Comparison of ENCODE assay signal across 33 cellular contexts in the genomic region with DNA sequence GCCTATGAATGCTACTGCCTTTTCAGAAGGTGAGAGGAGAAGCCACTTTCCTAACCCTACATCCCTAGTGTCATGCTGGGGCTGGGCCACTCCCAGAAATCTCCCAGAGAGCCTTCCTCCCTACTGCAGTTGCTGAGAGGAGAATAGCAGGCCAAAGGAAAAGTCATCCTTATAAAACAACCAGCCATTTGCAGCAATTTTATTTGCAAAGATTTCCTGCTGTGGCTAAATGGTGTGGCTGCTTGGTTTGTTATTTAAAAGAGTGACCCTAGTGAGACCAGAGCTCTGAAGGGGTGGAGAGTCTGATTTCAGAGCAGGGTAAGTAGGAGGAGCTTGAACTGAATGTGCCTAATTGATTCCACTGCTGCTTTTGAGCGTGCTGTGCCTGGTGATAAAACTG.
A peak's percentile ranks its signal among the peaks of the same experiment; 100 is the strongest.
DNase-seq lines count a peak whose midpoint lies in the region; ATAC-seq and FAIRE-seq lines count a peak whose summit lies in the region.
"Had no signal": no experiment of that assay in that cellular context is flagged by ENCODE, and none has a peak within 500 bp of the region (broad histone marks: within the 10 kb centered on the region; RNA-seq: fewer than 3 reads in every experiment).

No MANE protein-coding gene starts in this region.

- DNase-seq in NCI-H2107 treated with DMSO at 0.1 percent for 48 hours (lab: John Stamatoyannopoulos, UW; ENCODE audit: unreplicated experiment), result peak; percentile 5
- DNase-seq in NCI-H2107 (lab: John Stamatoyannopoulos, UW), result no peak
- DNase-seq in NCI-H69 (lab: John Stamatoyannopoulos, UW), result peak; percentile 90
- peak; percentile 76 for DNase-seq in iPS DF 6.9 (ENCODE audit: low read depth, low spot score)
- no peak for DNase-seq in urothelium cell line (ENCODE audit: low spot score)
- no peak for DNase-seq in activated naive CD4-positive, alpha-beta T cell treated with anti-CD3 and anti-CD28 coated beads, Interleukin-2, amount 50 U/mL, for 16 hours
- no peak for DNase-seq in activated effector memory CD4-positive, alpha-beta T cell treated with anti-CD3 and anti-CD28 coated beads, Interleukin-2, amount 50 U/mL, for 16 hours
- DNase-seq: 8988T; activated CD4-positive, alpha-beta T cell treated with anti-CD3 and anti-CD28 coated beads for 4 hours; activated CD8-positive, alpha-beta memory T cell treated with anti-CD3 and anti-CD28 coated beads for 24 hours; activated effector memory CD4-positive, alpha-beta T cell treated with Interleukin-2 at 50 U/mL for 16 hours; activated naive CD8-positive, alpha-beta T cell treated with anti-CD3 and anti-CD28 coated beads, Interleukin-2, amount 10 ng/mL, durations not matched to agents 7 days and 5 days; dermis blood vessel endothelial cell; gastrocnemius medialis; Karpas-422; lower lobe of right lung; MV-4-11; NCI-H187 treated with DMSO at 0.1 percent for 48 hours; NCI-H446 treated with DMSO at 0.1 percent for 48 hours; nephron progenitor cell; NK-92 treated with Interleukin-12 subunit alpha and Interleukin-12 subunit beta, amount 100 ng/mL, for 24 hours; SHP77; stimulated activated CD4-positive, alpha-beta T cell treated with anti-CD3 and anti-CD28 coated beads, Interleukin-1b, Interleukin-23, amount 100 ng/mL, for 48 hours; stimulated activated CD8-positive, alpha-beta memory T cell treated with anti-CD3 and anti-CD28 coated beads, Interleukin-4, amount 100 ng/mL, for 48 hours; stimulated activated naive CD8-positive, alpha-beta T cell treated with anti-CD3 and anti-CD28 coated beads, Interleukin-15, amount 100 ng/mL, for 72 hours; thyroid gland had no signal

- peaks cover 13% of the 10 kb centered on the region for H3K4me1 ChIP-seq in iPS DF 6.9 (ENCODE audit: control insufficient read depth, insufficient read depth, low read length)
- H3K4me1 ChIP-seq: gastrocnemius medialis, lower lobe of right lung, parathyroid adenoma, right atrium auricular region, thyroid gland had no signal

- peak; percentile 79 for FAIRE-seq in urothelium cell line (lab: Jason Lieb, UNC)
- FAIRE-seq: D721Med, HTR-8/SVneo had no signal

- ATAC-seq in GM19351 (IDR thresholded peaks at IDR 0.05; ENCODE audit: unreplicated experiment), result no peak
- ATAC-seq: gastrocnemius medialis; lower lobe of right lung; stimulated activated naive CD8-positive, alpha-beta T cell treated with anti-CD3 and anti-CD28 coated beads, Interleukin-15, amount 100 ng/mL, for 72 hours had no signal

- no peaks in the 10 kb centered on the region for H3K9me3 ChIP-seq in iPS DF 6.9 (ENCODE audit: control insufficient read depth, insufficient read depth, low read length)
- H3K9me3 ChIP-seq: gastrocnemius medialis, lower lobe of right lung, right atrium auricular region, thyroid gland had no signal

- no peak overlapping the region for H3K4me3 ChIP-seq in iPS DF 6.9 (ENCODE audit: low read length)
- H3K4me3 ChIP-seq: gastrocnemius medialis, hepatocyte, lower lobe of right lung, right atrium auricular region, smooth muscle cell, thyroid gland had no signal

- H3K36me3 ChIP-seq in iPS DF 6.9 (ENCODE audit: control insufficient read depth, insufficient read depth, low read length), result no peaks in the 10 kb centered on the region
- H3K36me3 ChIP-seq: gastrocnemius medialis, lower lobe of right lung, right atrium auricular region, thyroid gland had no signal

- peaks cover 6% of the 10 kb centered on the region for H3K27me3 ChIP-seq in iPS DF 6.9 (ENCODE audit: control insufficient read depth, insufficient read depth, low read length)
- H3K27me3 ChIP-seq: gastrocnemius medialis, right atrium auricular region, thyroid gland had no signal

- H3K27ac ChIP-seq in iPS DF 6.9 (ENCODE audit: low read length), result no peak overlapping the region
- H3K27ac ChIP-seq: gastrocnemius medialis, hepatocyte, lower lobe of right lung, parathyroid adenoma, right atrium auricular region, thyroid gland had no signal

- no CpG with 5 or more reads among the region's 1 CpG for WGBS in iPS DF 6.9 (ENCODE audit: insufficient coverage, insufficient read length)

Comparison
In these comparisons a context has a peak if more than half of its experiments do, and no peak if none do; other contexts are left out.
1. DNase-seq: peak in NCI-H2107 treated with DMSO at 0.1 percent for 48 hours (single experiment), NCI-H69 (single experiment) and iPS DF 6.9 (single experiment); none in NCI-H2107 (single experiment), urothelium cell line (single experiment), activated naive CD4-positive, alpha-beta T cell treated with anti-CD3 and anti-CD28 coated beads, Interleukin-2, amount 50 U/mL, for 16 hours (single experiment) and activated effector memory CD4-positive, alpha-beta T cell treated with anti-CD3 and anti-CD28 coated beads, Interleukin-2, amount 50 U/mL, for 16 hours (single experiment).